ENCODE assay signal across 9 cellular contexts in the genomic region with DNA sequence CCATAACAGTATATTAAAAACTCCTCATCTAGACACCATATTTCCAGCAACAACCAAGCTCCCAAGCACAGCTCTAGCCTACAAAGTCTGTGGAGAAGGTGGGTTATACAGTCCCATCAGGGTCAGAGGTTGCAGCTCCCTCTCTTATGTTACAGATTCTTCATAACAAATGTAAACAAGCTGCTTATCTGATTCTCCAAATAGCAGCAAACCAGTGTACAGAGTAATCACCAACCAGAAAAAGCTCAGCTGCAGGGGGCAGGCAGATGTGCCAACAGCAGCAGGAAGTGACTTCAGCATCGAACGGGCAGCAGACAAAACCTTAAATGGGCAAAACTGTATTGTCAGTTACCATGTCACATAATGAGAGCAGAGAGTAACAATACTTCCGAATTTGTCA. TPM values are rescaled to one million over a fixed set of nuclear protein-coding genes. Genes with fewer than 3 reads are reported as not detected.
DNase-seq lines count a peak whose midpoint lies in the region; ATAC-seq and TF ChIP-seq lines count a peak whose summit lies in the region.
"Had no signal": no experiment of that assay in that cellular context is flagged by ENCODE, and none has a peak within 500 bp of the region (broad histone marks: within the 10 kb centered on the region; RNA-seq: fewer than 3 reads in every experiment).

No MANE protein-coding gene starts in this region.

- TF ChIP-seq POLR2A in erythroblast (IDR thresholded peaks at IDR 0.05; ENCODE audit: low read length) (no peak), ovary (IDR thresholded peaks at IDR 0.05) (no peak)

- H3K27me3 ChIP-seq in ovary: no peaks in the 10 kb centered on the region

- no peak for TF ChIP-seq EP300 in ovary (IDR thresholded peaks at IDR 0.05)

- no peak overlapping the region for H3K27ac ChIP-seq in ovary
- H3K27ac ChIP-seq: KMS-11 had no signal

- no peak overlapping the region for H3K4me3 ChIP-seq in ovary

- TF ChIP-seq CTCF in ovary (IDR thresholded peaks at IDR 0.05): no peak

- no peaks in the 10 kb centered on the region for H3K36me3 ChIP-seq in ovary

- intact Hi-C loops in ovary (cut with DNase I): no loop called here

- in situ Hi-C loops in ACHN (cut with HindIII; ENCODE audit: low pct_ligation_motif_present, low pct_unique_long_range_greater_than_20kb, low sequenced_read_pairs): no loop called here

- 71 to 86% (median 77%) methylated on average over 3 of the region's 3 CpGs for WGBS in ovary, 3 donors

- DNase-seq in T-helper 22 cell (ENCODE audit: low read depth) (peak; percentile 58), erythroblast (lab: John Stamatoyannopoulos, UW) (peak; percentile 25 to 43), ovary (no peak), ACHN (no peak), AML-193 (lab: John Stamatoyannopoulos, UW) (no peak), islet precursor cell (no peak)

- H3K9me3 ChIP-seq in ovary: no peaks in the 10 kb centered on the region

- H3K4me1 ChIP-seq in ovary (ENCODE audit: insufficient read depth): no peaks in the 10 kb centered on the region

- ATAC-seq in GM18870 (IDR thresholded peaks at IDR 0.05; ENCODE audit: unreplicated experiment) (peak; percentile 75), HG03342 (IDR thresholded peaks at IDR 0.05; ENCODE audit: unreplicated experiment) (peak; percentile 51)

RNA-seq across cellular contexts. Expression of a gene that starts 52.9 kb away (rescaled TPM):
- 10 to 100 TPM; 11.4 to 17.6 (median 13.4) TPM for total RNA-seq in ovary
- polyA plus RNA-seq in ovary: 10 to 100 TPM in 1 of 2 donors, 1 to 10 TPM in 1; 5.3 to 19.1 TPM

Comparison
In these comparisons a context has a peak if more than half of its experiments do, and no peak if none do; other contexts are left out.
1. DNase-seq: peak in T-helper 22 cell (single experiment) and erythroblast (2 of 2); none in ovary (0 of 5), ACHN (single experiment), AML-193 (0 of 2) and islet precursor cell (single experiment).